In the genomic region with DNA sequence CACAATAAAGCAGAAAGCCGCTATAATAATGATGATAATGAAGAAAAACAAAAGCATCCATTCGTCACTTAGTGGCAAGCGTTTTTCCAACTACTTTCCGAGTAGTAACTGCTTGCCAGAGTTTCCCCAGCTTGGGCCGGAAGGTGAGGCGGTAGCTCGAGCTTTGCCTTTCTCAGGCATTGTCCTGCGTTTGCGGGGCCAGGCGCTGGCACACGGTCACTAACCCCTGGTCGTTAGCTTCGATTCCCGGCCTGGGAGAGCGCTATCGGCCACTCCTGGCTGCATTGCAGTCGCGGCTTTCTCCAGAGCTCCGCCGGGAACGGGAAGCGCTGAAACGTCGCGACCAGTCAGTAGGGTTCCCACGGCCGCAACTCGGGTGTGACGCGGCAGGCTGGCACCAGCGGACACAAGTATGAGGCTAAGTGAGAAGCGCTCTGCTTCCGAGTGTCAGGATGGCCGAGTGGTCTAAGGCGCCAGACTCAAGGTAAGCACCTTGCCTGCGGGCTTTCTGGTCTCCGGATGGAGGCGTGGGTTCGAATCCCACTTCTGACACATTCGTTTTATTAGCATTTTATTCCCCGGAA, we compare ENCODE assay signal across 1 cellular context.
TF ChIP-seq lines count a peak whose summit lies in the region.

No MANE protein-coding gene starts in this region.

TF ChIP-seq in GM12878, 131 proteins besides CTCF, POLR2A, EP300 and RAD21 (continued from another document):
- TF ChIP-seq, protein P1, sequence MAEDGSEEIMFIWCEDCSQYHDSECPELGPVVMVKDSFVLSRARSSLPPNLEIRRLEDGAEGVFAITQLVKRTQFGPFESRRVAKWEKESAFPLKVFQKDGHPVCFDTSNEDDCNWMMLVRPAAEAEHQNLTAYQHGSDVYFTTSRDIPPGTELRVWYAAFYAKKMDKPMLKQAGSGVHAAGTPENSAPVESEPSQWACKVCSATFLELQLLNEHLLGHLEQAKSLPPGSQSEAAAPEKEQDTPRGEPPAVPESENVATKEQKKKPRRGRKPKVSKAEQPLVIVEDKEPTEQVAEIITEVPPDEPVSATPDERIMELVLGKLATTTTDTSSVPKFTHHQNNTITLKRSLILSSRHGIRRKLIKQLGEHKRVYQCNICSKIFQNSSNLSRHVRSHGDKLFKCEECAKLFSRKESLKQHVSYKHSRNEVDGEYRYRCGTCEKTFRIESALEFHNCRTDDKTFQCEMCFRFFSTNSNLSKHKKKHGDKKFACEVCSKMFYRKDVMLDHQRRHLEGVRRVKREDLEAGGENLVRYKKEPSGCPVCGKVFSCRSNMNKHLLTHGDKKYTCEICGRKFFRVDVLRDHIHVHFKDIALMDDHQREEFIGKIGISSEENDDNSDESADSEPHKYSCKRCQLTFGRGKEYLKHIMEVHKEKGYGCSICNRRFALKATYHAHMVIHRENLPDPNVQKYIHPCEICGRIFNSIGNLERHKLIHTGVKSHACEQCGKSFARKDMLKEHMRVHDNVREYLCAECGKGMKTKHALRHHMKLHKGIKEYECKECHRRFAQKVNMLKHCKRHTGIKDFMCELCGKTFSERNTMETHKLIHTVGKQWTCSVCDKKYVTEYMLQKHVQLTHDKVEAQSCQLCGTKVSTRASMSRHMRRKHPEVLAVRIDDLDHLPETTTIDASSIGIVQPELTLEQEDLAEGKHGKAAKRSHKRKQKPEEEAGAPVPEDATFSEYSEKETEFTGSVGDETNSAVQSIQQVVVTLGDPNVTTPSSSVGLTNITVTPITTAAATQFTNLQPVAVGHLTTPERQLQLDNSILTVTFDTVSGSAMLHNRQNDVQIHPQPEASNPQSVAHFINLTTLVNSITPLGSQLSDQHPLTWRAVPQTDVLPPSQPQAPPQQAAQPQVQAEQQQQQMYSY (CRISPR knock-in tag; IDR thresholded peaks at IDR 0.05): no peak
- TF ChIP-seq, protein P2, sequence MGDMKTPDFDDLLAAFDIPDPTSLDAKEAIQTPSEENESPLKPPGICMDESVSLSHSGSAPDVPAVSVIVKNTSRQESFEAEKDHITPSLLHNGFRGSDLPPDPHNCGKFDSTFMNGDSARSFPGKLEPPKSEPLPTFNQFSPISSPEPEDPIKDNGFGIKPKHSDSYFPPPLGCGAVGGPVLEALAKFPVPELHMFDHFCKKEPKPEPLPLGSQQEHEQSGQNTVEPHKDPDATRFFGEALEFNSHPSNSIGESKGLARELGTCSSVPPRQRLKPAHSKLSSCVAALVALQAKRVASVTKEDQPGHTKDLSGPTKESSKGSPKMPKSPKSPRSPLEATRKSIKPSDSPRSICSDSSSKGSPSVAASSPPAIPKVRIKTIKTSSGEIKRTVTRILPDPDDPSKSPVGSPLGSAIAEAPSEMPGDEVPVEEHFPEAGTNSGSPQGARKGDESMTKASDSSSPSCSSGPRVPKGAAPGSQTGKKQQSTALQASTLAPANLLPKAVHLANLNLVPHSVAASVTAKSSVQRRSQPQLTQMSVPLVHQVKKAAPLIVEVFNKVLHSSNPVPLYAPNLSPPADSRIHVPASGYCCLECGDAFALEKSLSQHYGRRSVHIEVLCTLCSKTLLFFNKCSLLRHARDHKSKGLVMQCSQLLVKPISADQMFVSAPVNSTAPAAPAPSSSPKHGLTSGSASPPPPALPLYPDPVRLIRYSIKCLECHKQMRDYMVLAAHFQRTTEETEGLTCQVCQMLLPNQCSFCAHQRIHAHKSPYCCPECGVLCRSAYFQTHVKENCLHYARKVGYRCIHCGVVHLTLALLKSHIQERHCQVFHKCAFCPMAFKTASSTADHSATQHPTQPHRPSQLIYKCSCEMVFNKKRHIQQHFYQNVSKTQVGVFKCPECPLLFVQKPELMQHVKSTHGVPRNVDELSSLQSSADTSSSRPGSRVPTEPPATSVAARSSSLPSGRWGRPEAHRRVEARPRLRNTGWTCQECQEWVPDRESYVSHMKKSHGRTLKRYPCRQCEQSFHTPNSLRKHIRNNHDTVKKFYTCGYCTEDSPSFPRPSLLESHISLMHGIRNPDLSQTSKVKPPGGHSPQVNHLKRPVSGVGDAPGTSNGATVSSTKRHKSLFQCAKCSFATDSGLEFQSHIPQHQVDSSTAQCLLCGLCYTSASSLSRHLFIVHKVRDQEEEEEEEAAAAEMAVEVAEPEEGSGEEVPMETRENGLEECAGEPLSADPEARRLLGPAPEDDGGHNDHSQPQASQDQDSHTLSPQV (IDR thresholded peaks at IDR 0.05): no peak
- TF ChIP-seq EZH2 (IDR thresholded peaks at IDR 0.05; ENCODE audit: borderline replicate concordance, control insufficient read depth, low read depth, low read length): no peak
- TF ChIP-seq TAF1 (IDR thresholded peaks at IDR 0.05; ENCODE audit: borderline replicate concordance, low read depth, low read length): no peak
- TF ChIP-seq BACH1 (IDR thresholded peaks at IDR 0.05; ENCODE audit: borderline replicate concordance): peak; percentile 77
- no peak for TF ChIP-seq SMAD5 (IDR thresholded peaks at IDR 0.05; ENCODE audit: low read depth)
- TF ChIP-seq ATF7 (IDR thresholded peaks at IDR 0.05; ENCODE audit: low read depth): no peak
- TF ChIP-seq KLF5 (IDR thresholded peaks at IDR 0.05; ENCODE audit: partially characterized antibody): no peak
- TF ChIP-seq SREBF1 (IDR thresholded peaks at IDR 0.05; ENCODE audit: low read length): no peak
- no peak for TF ChIP-seq CBFB (IDR thresholded peaks at IDR 0.05; ENCODE audit: low read depth)
- TF ChIP-seq HDAC6 (IDR thresholded peaks at IDR 0.05; ENCODE audit: unreplicated experiment): no peak
- no peak for TF ChIP-seq CBX5 (IDR thresholded peaks at IDR 0.05; ENCODE audit: low read depth)
- TF ChIP-seq, protein P3, sequence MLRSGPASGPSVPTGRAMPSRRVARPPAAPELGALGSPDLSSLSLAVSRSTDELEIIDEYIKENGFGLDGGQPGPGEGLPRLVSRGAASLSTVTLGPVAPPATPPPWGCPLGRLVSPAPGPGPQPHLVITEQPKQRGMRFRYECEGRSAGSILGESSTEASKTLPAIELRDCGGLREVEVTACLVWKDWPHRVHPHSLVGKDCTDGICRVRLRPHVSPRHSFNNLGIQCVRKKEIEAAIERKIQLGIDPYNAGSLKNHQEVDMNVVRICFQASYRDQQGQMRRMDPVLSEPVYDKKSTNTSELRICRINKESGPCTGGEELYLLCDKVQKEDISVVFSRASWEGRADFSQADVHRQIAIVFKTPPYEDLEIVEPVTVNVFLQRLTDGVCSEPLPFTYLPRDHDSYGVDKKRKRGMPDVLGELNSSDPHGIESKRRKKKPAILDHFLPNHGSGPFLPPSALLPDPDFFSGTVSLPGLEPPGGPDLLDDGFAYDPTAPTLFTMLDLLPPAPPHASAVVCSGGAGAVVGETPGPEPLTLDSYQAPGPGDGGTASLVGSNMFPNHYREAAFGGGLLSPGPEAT (IDR thresholded peaks at IDR 0.05; ENCODE audit: low read depth): no peak
- TF ChIP-seq BCL11A (IDR thresholded peaks at IDR 0.05; ENCODE audit: low read depth, low read length): no peak
- no peak for TF ChIP-seq NR2F1 (conservative IDR thresholded peaks at IDR 0.05)
- 0 out of 2 replicates have a peak, but pooled peaks have one; percentile 17 for TF ChIP-seq TCF3 (IDR thresholded peaks at IDR 0.05; ENCODE audit: borderline replicate concordance, insufficient read depth, low read depth, low read length)
- no peak for TF ChIP-seq ETV6 (conservative IDR thresholded peaks at IDR 0.05 in 1 of 2, IDR thresholded peaks at IDR 0.05 in 1 of 2; ENCODE audit: borderline replicate concordance in 1 of 2, low read depth in 1 of 2)
- no peak for TF ChIP-seq NFXL1 (IDR thresholded peaks at IDR 0.05; ENCODE audit: borderline replicate concordance)
- peak; percentile 71 for TF ChIP-seq YY1 (IDR thresholded peaks at IDR 0.05; ENCODE audit: low read depth, low read length)
- TF ChIP-seq NR2C1 (IDR thresholded peaks at IDR 0.05): no peak
- no peak for TF ChIP-seq CBX3 (IDR thresholded peaks at IDR 0.05; ENCODE audit: borderline replicate concordance, low read depth)
- TF ChIP-seq MYC (IDR thresholded peaks at IDR 0.05; ENCODE audit: insufficient read depth, insufficient read length, insufficient replicate concordance, low read length, severe bottlenecking): no peak
- TF ChIP-seq IKZF2 (IDR thresholded peaks at IDR 0.05): no peak
- no peak for TF ChIP-seq CEBPB (IDR thresholded peaks at IDR 0.05; ENCODE audit: borderline replicate concordance in 1 of 2, low read depth in 2 of 2, low read length in 2 of 2)
- no peak for TF ChIP-seq MTA2 (IDR thresholded peaks at IDR 0.05; ENCODE audit: low read depth)
- TF ChIP-seq FOXK2 (IDR thresholded peaks at IDR 0.05): no peak
- 0 out of 2 replicates have a peak, but pooled peaks have one; percentile 21 for TF ChIP-seq STAT1 (conservative IDR thresholded peaks at IDR 0.05)
- peak; percentile 37; the same call in 1 of the 2 replicates for TF ChIP-seq SPI1 (IDR thresholded peaks at IDR 0.05; ENCODE audit: borderline replicate concordance, insufficient read depth, low read depth, low read length)
- peak; percentile 4 for TF ChIP-seq FOS (IDR thresholded peaks at IDR 0.05; ENCODE audit: borderline replicate concordance, extremely low read depth, insufficient read length)
- TF ChIP-seq CREB1 (IDR thresholded peaks at IDR 0.05; ENCODE audit: low read depth): peak; percentile 83; the same call in 1 of the 2 replicates
TF ChIP-seq in GM12878: peak in this region for 37.
